Comparison of ENCODE assay signal across 8 cellular contexts in genomic region chr18:61322265-61322873, GRCh38. TPM values are rescaled to one million over a fixed set of nuclear protein-coding genes. Genes with fewer than 3 reads are reported as not detected.
DNase-seq lines count a peak whose midpoint lies in the region; ATAC-seq and TF ChIP-seq lines count a peak whose summit lies in the region.

No MANE protein-coding gene starts in this region.

- peak; percentile 49 for DNase-seq in activated CD8-positive, alpha-beta memory T cell treated with anti-CD3 and anti-CD28 coated beads, Interleukin-2, amount 10 ng/mL, durations not matched to agents 7 days and 5 days
- no peak for DNase-seq in activated CD8-positive, alpha-beta memory T cell treated with anti-CD3 and anti-CD28 coated beads, Interleukin-2, amount 50 U/mL, for 4 hours
- DNase-seq in H7, result peak; percentile 78
- DNase-seq in KG1 (lab: John Stamatoyannopoulos, UW), result peak; percentile 1
- DNase-seq in SHP77 (lab: John Stamatoyannopoulos, UW), result peak; percentile 51 to 66
- peak; percentile 78 for DNase-seq in dermis blood vessel endothelial cell
- DNase-seq in mesenchymal stem cell, result peak; percentile 37
- peak in 1 of 2 donors; percentile 51 for DNase-seq in tibial artery

- H3K9me3 ChIP-seq in mesenchymal stem cell (ENCODE audit: control insufficient read depth, low read length) (no peaks in the 10 kb centered on the region), tibial artery (no peaks in the 10 kb centered on the region)

- H4K8ac ChIP-seq in mesenchymal stem cell (ENCODE audit: low read length), result no peak overlapping the region

- intact Hi-C loops in tibial artery (cut with DNase I; ENCODE audit: low total_unique reads), result no loop called here

- no peaks in the 10 kb centered on the region for H3K4me1 Mint-ChIP-seq in activated CD8-positive, alpha-beta memory T cell treated with anti-CD3 and anti-CD28 coated beads, Interleukin-2, amount 10 ng/mL, durations not matched to agents 7 days and 5 days

- H3K4ac ChIP-seq in mesenchymal stem cell (ENCODE audit: low read depth in 1 of 2, low read length in 2 of 2), result no peak overlapping the region

- H3K4me1 ChIP-seq in mesenchymal stem cell (ENCODE audit: control insufficient read depth, insufficient read depth, low read depth, low read length), result no peaks in the 10 kb centered on the region
- H3K4me1 ChIP-seq in tibial artery, result no peaks in the 10 kb centered on the region

- no peak overlapping the region for H3K4me2 ChIP-seq in mesenchymal stem cell (ENCODE audit: low read length, poor library complexity, severe bottlenecking)

- no peak overlapping the region for H3K23ac ChIP-seq in mesenchymal stem cell (ENCODE audit: low read length in 2 of 2)

- H3K27me3 ChIP-seq in H7 (ENCODE audit: control insufficient read depth, insufficient read depth, low read length) (no peaks in the 10 kb centered on the region), mesenchymal stem cell (ENCODE audit: control insufficient read depth in 1 of 2, insufficient read depth in 1 of 2, low read length in 2 of 2) (no peaks in the 10 kb centered on the region), tibial artery (no peaks in the 10 kb centered on the region)

- no peak overlapping the region for H3K9ac ChIP-seq in mesenchymal stem cell (ENCODE audit: low read length)

- no peak overlapping the region for H3K18ac ChIP-seq in mesenchymal stem cell (ENCODE audit: low read depth in 1 of 2, low read length in 2 of 2)

- no peak overlapping the region for H3K27ac Mint-ChIP-seq in activated CD8-positive, alpha-beta memory T cell treated with anti-CD3 and anti-CD28 coated beads, Interleukin-2, amount 10 ng/mL, durations not matched to agents 7 days and 5 days

- no peaks in the 10 kb centered on the region for H3K36me3 Mint-ChIP-seq in activated CD8-positive, alpha-beta memory T cell treated with anti-CD3 and anti-CD28 coated beads, Interleukin-2, amount 10 ng/mL, durations not matched to agents 7 days and 5 days

- H3K36me3 ChIP-seq in H7 (replicated peaks; ENCODE audit: control insufficient read depth, insufficient read depth, low read length), result no peaks in the 10 kb centered on the region
- H3K36me3 ChIP-seq in mesenchymal stem cell (ENCODE audit: control insufficient read depth in 1 of 2, insufficient read depth in 2 of 2, low read depth in 1 of 2, low read length in 2 of 2), result no peaks in the 10 kb centered on the region
- no peaks in the 10 kb centered on the region for H3K36me3 ChIP-seq in tibial artery

- no peak overlapping the region for H2BK5ac ChIP-seq in mesenchymal stem cell (ENCODE audit: low read depth, low read length, poor library complexity, severe bottlenecking)

- H2AFZ ChIP-seq in mesenchymal stem cell (ENCODE audit: low read depth, low read length), result no peak overlapping the region

- no peak overlapping the region for H3K27ac ChIP-seq in mesenchymal stem cell (ENCODE audit: low read length, poor library complexity, severe bottlenecking)
- no peak overlapping the region for H3K27ac ChIP-seq in tibial artery

- H4K91ac ChIP-seq in mesenchymal stem cell (ENCODE audit: low read length), result no peak overlapping the region

- H3K4me3 Mint-ChIP-seq in activated CD8-positive, alpha-beta memory T cell treated with anti-CD3 and anti-CD28 coated beads, Interleukin-2, amount 10 ng/mL, durations not matched to agents 7 days and 5 days, result no peak overlapping the region

- H2BK120ac ChIP-seq in mesenchymal stem cell (ENCODE audit: low read depth, low read length), result no peak overlapping the region

- ATAC-seq in activated CD8-positive, alpha-beta memory T cell treated with anti-CD3 and anti-CD28 coated beads, Interleukin-2, amount 10 ng/mL, durations not matched to agents 7 days and 5 days, result no peak

- H2BK15ac ChIP-seq in mesenchymal stem cell (ENCODE audit: low read depth, poor library complexity, severe bottlenecking), result no peak overlapping the region

- H3K27me3 Mint-ChIP-seq in activated CD8-positive, alpha-beta memory T cell treated with anti-CD3 and anti-CD28 coated beads, Interleukin-2, amount 10 ng/mL, durations not matched to agents 7 days and 5 days, result no peaks in the 10 kb centered on the region

- CTCF ChIA-PET in activated CD8-positive, alpha-beta memory T cell treated with anti-CD3 and anti-CD28 coated beads, Interleukin-2, amount 10 ng/mL, durations not matched to agents 7 days and 5 days (lab: Charles Lee), result interaction anchor here (0.7 kb wide), 1 partner anchor 180 kb away, joined by 4 read pairs; no protein-coding TSS in a partner anchor

- peaks cover 1% of the 10 kb centered on the region for H3K9me3 Mint-ChIP-seq in activated CD8-positive, alpha-beta memory T cell treated with anti-CD3 and anti-CD28 coated beads, Interleukin-2, amount 10 ng/mL, durations not matched to agents 7 days and 5 days (ENCODE audit: low read depth)

- TF ChIP-seq CTCF in tibial artery (IDR thresholded peaks at IDR 0.05), result peak; percentile 22 to 25

- no peak overlapping the region for H3K14ac ChIP-seq in mesenchymal stem cell (ENCODE audit: low read length in 2 of 2)

- H3K79me1 ChIP-seq in mesenchymal stem cell (replicated peaks; ENCODE audit: low read length, poor library complexity, severe bottlenecking), result no peaks in the 10 kb centered on the region

- H2BK12ac ChIP-seq in mesenchymal stem cell (ENCODE audit: low read length in 2 of 2), result no peak overlapping the region

- H3K4me3 ChIP-seq in H7 (ENCODE audit: insufficient read depth, low read depth, low read length) (no peak overlapping the region), mesenchymal stem cell (ENCODE audit: insufficient read depth in 1 of 2, low read depth in 1 of 2, low read length in 2 of 2) (no peak overlapping the region), tibial artery (no peak overlapping the region)

- 26% methylated on average over 9 of the region's 9 CpGs for WGBS in mesenchymal stem cell

- H2AK5ac ChIP-seq in mesenchymal stem cell (ENCODE audit: low read length, severe bottlenecking), result no peak overlapping the region

RNA-seq across cellular contexts. Expression of gene CDH20, which starts 10.9 kb away (rescaled TPM):
- total RNA-seq in activated CD8-positive, alpha-beta memory T cell treated with anti-CD3 and anti-CD28 coated beads, Interleukin-2, amount 10 ng/mL, durations not matched to agents 7 days and 5 days, result under 1 TPM in 1 of 2 experiments, not detected in 1; 0.07 TPM
- total RNA-seq in H7 (2014; rRNA removed; shearing (Covaris generic)), result 0.31 and 0.81 TPM in 2 replicates
- under 0.01 TPM in 1 of 2 replicates, not detected in the other for total RNA-seq in dermis blood vessel endothelial cell
- not detected for polyA plus RNA-seq in mesenchymal stem cell (2013, experiment 1 of 2)
- 0.01 TPM for polyA plus RNA-seq in mesenchymal stem cell (2013, experiment 2 of 2)
